Comparison of ENCODE assay signal across 8 cellular contexts in the genomic region with DNA sequence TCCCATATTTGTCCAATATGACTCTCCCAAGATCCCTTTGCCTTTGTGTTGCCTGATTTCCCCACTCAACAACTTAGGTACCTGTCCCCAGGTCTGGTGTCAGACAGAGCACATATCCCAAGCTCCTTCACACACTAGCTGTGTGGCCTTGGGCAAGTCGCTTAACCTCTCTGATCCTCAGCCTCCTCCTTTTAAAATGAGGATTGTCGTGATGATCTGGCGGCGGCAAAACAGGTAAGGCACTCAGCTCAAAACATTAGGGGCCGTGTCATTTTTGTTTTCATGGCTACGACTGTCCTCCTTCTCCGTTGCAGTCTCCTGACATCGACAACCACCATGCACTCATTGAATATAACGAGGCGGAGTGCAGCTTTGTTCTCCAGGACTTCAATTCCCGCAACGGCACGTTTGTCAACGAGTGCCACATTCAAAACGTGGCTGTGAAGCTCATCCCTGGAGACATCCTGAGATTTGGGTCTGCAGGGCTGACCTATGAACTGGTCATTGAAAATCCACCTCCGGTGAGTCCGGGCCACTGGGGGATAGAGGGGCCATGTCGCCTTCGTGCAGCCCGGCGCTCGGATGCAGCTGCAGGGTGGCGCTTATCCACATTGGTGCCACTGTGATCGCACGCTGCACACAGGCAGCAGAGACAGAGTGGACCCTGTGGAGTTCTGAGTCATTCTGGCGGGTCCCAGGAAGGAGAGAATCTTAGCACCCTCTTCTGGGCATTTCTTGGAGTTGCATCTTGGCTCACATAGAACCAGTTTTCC. TPM values are rescaled to one million over a fixed set of nuclear protein-coding genes. Genes with fewer than 3 reads are reported as not detected.
A peak's percentile ranks its signal among the peaks of the same experiment; 100 is the strongest.
DNase-seq lines count a peak whose midpoint lies in the region; ATAC-seq and TF ChIP-seq lines count a peak whose summit lies in the region.

No MANE protein-coding gene starts in this region.

- DNase-seq in DMS153 (lab: John Stamatoyannopoulos, UW) (peak; percentile 75), HK-2 (ENCODE audit: unreplicated experiment) (peak; percentile 60), NCI-H82 (lab: John Stamatoyannopoulos, UW) (peak; percentile 94), glomerular visceral epithelial cell (ENCODE audit: extremely low spot score) (peak; percentile 78), ovary (peak; percentile 58 to 75 (median 63)), OCI-M2 (lab: John Stamatoyannopoulos, UW; ENCODE audit: unreplicated experiment) (no peak)

- no peaks in the 10 kb centered on the region for H3K36me3 ChIP-seq in ovary

- H3K27ac ChIP-seq in ovary, result no peak overlapping the region

- H3K4me1 Mint-ChIP-seq in activated T-helper 17 cell treated with anti-CD3 and anti-CD28 coated beads, Interleukin-2, amount 50 U/mL, for 72 hours, result no peaks in the 10 kb centered on the region

- peak in 2 of 3 donors; percentile 80 to 84 for TF ChIP-seq CTCF in ovary (IDR thresholded peaks at IDR 0.05)

- H3K9me3 ChIP-seq in ovary, result no peaks in the 10 kb centered on the region

- H3K36me3 Mint-ChIP-seq in activated T-helper 17 cell treated with anti-CD3 and anti-CD28 coated beads, Interleukin-2, amount 50 U/mL, for 72 hours (ENCODE audit: low read depth), result no peaks in the 10 kb centered on the region

- no peak overlapping the region for H3K4me3 ChIP-seq in ovary

- H3K4me3 Mint-ChIP-seq in activated T-helper 17 cell treated with anti-CD3 and anti-CD28 coated beads, Interleukin-2, amount 50 U/mL, for 72 hours, result no peak overlapping the region

- no peaks in the 10 kb centered on the region for H3K27me3 ChIP-seq in ovary

- H3K27me3 Mint-ChIP-seq in activated T-helper 17 cell treated with anti-CD3 and anti-CD28 coated beads, Interleukin-2, amount 50 U/mL, for 72 hours, result peaks cover 32% of the 10 kb centered on the region

- TF ChIP-seq POLR2A in ovary (IDR thresholded peaks at IDR 0.05) (no peak), GM18505 (IDR thresholded peaks at IDR 0.05; ENCODE audit: borderline replicate concordance, extremely low read depth, insufficient read depth, insufficient read length) (no peak)

- 30 to 31% (median 30%) methylated on average over 26 of the region's 26 CpGs for WGBS in ovary, 3 donors

- H3K9me3 Mint-ChIP-seq in activated T-helper 17 cell treated with anti-CD3 and anti-CD28 coated beads, Interleukin-2, amount 50 U/mL, for 72 hours, result no peaks in the 10 kb centered on the region

- peak; percentile 72 for ATAC-seq in activated T-helper 17 cell treated with anti-CD3 and anti-CD28 coated beads, Interleukin-2, amount 50 U/mL, for 72 hours (replicated peaks)
- ATAC-seq in GM18505 (IDR thresholded peaks at IDR 0.05; ENCODE audit: unreplicated experiment), result no peak

- no peak for TF ChIP-seq EP300 in ovary (IDR thresholded peaks at IDR 0.05)

- peaks cover 1% of the 10 kb centered on the region for H3K4me1 ChIP-seq in ovary (ENCODE audit: insufficient read depth)

- intact Hi-C loops in ovary (cut with DNase I), result loop anchor here (2.0 to 10.0 kb wide), 4 partner anchors 119 to 347 kb away; a partner anchor contains a TSS

- H3K27ac Mint-ChIP-seq in activated T-helper 17 cell treated with anti-CD3 and anti-CD28 coated beads, Interleukin-2, amount 50 U/mL, for 72 hours, result no peak overlapping the region

RNA-seq across cellular contexts. Expression of a gene that starts 25.2 kb away (rescaled TPM):
- not detected for total RNA-seq in activated T-helper 17 cell treated with anti-CD3 and anti-CD28 coated beads, Interleukin-2, amount 50 U/mL, for 72 hours
- 10 to 100 TPM in 1 of 7 donors, 1 to 10 TPM in 4, under 1 TPM in 2; 0.53 to 23.0 (median 2.3) TPM for total RNA-seq in ovary
- under 1 TPM; 0.40 to 0.65 TPM for polyA plus RNA-seq in ovary
